ENCODE assay signal across 8 cellular contexts in genomic region chr17:4710693-4711634, GRCh38. TPM values are rescaled to one million over a fixed set of nuclear protein-coding genes. Genes with fewer than 3 reads are reported as not detected.
DNase-seq lines count a peak whose midpoint lies in the region; ATAC-seq and TF ChIP-seq lines count a peak whose summit lies in the region.

No MANE protein-coding gene starts in this region.

- H3K79me2 ChIP-seq in neural cell (replicated peaks; ENCODE audit: insufficient read depth, low read length) = peaks cover 10% of the 10 kb centered on the region

- POLR2A ChIA-PET in activated CD8-positive, alpha-beta T cell treated with anti-CD3 and anti-CD28 coated beads for 36 hours (lab: Charles Lee) = interaction anchor here (0.6 to 2.7 kb wide), 11 partner anchors 8 to 229 kb away, joined by 3 to 17 read pairs (median 5); partner anchors contain the start of genes MED11, PELP1, RNF167 and SLC25A11

- H3K4me1 Mint-ChIP-seq in activated CD8-positive, alpha-beta T cell treated with anti-CD3 and anti-CD28 coated beads for 36 hours (ENCODE audit: low read depth) = peaks cover 47% of the 10 kb centered on the region

- H3K27me3 ChIP-seq in neural cell (ENCODE audit: insufficient read depth, low read depth, low read length) (no peaks in the 10 kb centered on the region), aorta (ENCODE audit: control insufficient read depth in 1 of 2, insufficient read depth in 2 of 2, low read length in 1 of 2) (no peaks in the 10 kb centered on the region)

- peak; percentile 6 for TF ChIP-seq POLR2A in GM15510 (IDR thresholded peaks at IDR 0.05; ENCODE audit: borderline replicate concordance, extremely low read depth, insufficient read length)

- peaks cover 32% of the 10 kb centered on the region for H3K36me3 Mint-ChIP-seq in activated CD8-positive, alpha-beta T cell treated with anti-CD3 and anti-CD28 coated beads for 36 hours (ENCODE audit: low read depth)

- H3K9me3 Mint-ChIP-seq in activated CD8-positive, alpha-beta T cell treated with anti-CD3 and anti-CD28 coated beads for 36 hours = no peaks in the 10 kb centered on the region

- no peak for TF ChIP-seq CTCF in activated CD8-positive, alpha-beta T cell treated with anti-CD3 and anti-CD28 coated beads for 36 hours (IDR thresholded peaks at IDR 0.05)
- TF ChIP-seq CTCF in epithelial cell of esophagus (IDR thresholded peaks at IDR 0.05; ENCODE audit: insufficient read depth, low read depth, low read length, missing control alignments) = no peak
- no peak for TF ChIP-seq CTCF in neural cell (IDR thresholded peaks at IDR 0.05; ENCODE audit: poor library complexity, severe bottlenecking)

- peak overlapping the region; percentile 94 for H3K4me2 ChIP-seq in neural cell (ENCODE audit: low read length)

- H3K9me3 ChIP-seq in neural cell (ENCODE audit: low read length) (no peaks in the 10 kb centered on the region), aorta (ENCODE audit: control insufficient read depth, low read length) (no peaks in the 10 kb centered on the region)

- H3K9me2 ChIP-seq in neural cell (ENCODE audit: insufficient read depth, low read length) = no peaks in the 10 kb centered on the region

- WGBS in aorta, 2 donors = 12 to 13% methylated on average over 51 to 57 of the region's 57 CpGs

- H3K9ac ChIP-seq in neural cell (ENCODE audit: low read length) = peak overlapping the region; percentile 91

- TF ChIP-seq EP300 in neural cell (conservative IDR thresholded peaks at IDR 0.05; ENCODE audit: poor library complexity, severe bottlenecking) = no peak

- no peaks in the 10 kb centered on the region for H4K20me1 ChIP-seq in neural cell (ENCODE audit: insufficient read depth)

- DNase-seq in Kasumi-1 (lab: John Stamatoyannopoulos, UW) (peak; percentile 59 to 64), epithelial cell of esophagus (ENCODE audit: low read depth) (no peak), aorta (peak in 1 of 2 donors; percentile 79), kidney glomerular epithelial cell (lab: John Stamatoyannopoulos, UW) (no peak), islet precursor cell (no peak)
- peak; percentile 67 for DNase-seq in activated CD8-positive, alpha-beta T cell treated with anti-CD3 and anti-CD28 coated beads for 36 hours

- ATAC-seq in activated CD8-positive, alpha-beta T cell treated with anti-CD3 and anti-CD28 coated beads for 36 hours = no peak
- peak; percentile 15 for ATAC-seq in aorta (ENCODE audit: low FRiP score)

- peak overlapping the region; percentile 93 for H3K27ac ChIP-seq in neural cell (ENCODE audit: low read length)
- H3K27ac ChIP-seq in aorta (ENCODE audit: low read depth in 1 of 2, low read length in 2 of 2) = no peak overlapping the region

- CTCF ChIA-PET in activated CD8-positive, alpha-beta T cell treated with anti-CD3 and anti-CD28 coated beads for 36 hours (lab: Charles Lee) = interaction anchor here (0.7 to 2.1 kb wide), 6 partner anchors 9 to 203 kb away, joined by 3 to 13 read pairs (median 4); partner anchors contain the start of gene MED11

- peak overlapping the region; percentile 94 for H3K27ac Mint-ChIP-seq in activated CD8-positive, alpha-beta T cell treated with anti-CD3 and anti-CD28 coated beads for 36 hours

- no peaks in the 10 kb centered on the region for H3K4me1 ChIP-seq in aorta (ENCODE audit: control insufficient read depth in 1 of 2, insufficient read depth in 2 of 2, low read length in 2 of 2)

- H3K4me3 ChIP-seq in epithelial cell of esophagus (ENCODE audit: low read length) (peak overlapping the region; percentile 59), neural cell (ENCODE audit: low read length) (peak overlapping the region; percentile 94), aorta (ENCODE audit: low read length in 2 of 2) (peak overlapping the region; percentile 60)

- H3K36me3 ChIP-seq in neural cell (ENCODE audit: insufficient read depth, low read length) (no peaks in the 10 kb centered on the region), aorta (ENCODE audit: control insufficient read depth in 1 of 2, insufficient read depth in 2 of 2, low read length in 1 of 2) (no peaks in the 10 kb centered on the region)

- peak overlapping the region; percentile 63 for H2AFZ ChIP-seq in neural cell (ENCODE audit: low read depth, low read length)

- no peaks in the 10 kb centered on the region for H3K27me3 Mint-ChIP-seq in activated CD8-positive, alpha-beta T cell treated with anti-CD3 and anti-CD28 coated beads for 36 hours

- no peak for TF ChIP-seq RAD21 in neural cell (conservative IDR thresholded peaks at IDR 0.05)

- intact Hi-C loops in activated CD8-positive, alpha-beta T cell treated with anti-CD3 and anti-CD28 coated beads for 36 hours (cut with micrococcal nuclease) = no loop called here
- intact Hi-C loops in aorta (cut with DNase I) = loop anchor here in 1 of 2 donors (2.0 to 5.0 kb wide), 3 partner anchors 20 to 191 kb away; partner anchors contain the start of genes CHRNE, MED11 and PSMB6

- peak overlapping the region; percentile 98 for H3K4me3 Mint-ChIP-seq in activated CD8-positive, alpha-beta T cell treated with anti-CD3 and anti-CD28 coated beads for 36 hours

- no peaks in the 10 kb centered on the region for H3F3A ChIP-seq in neural cell (ENCODE audit: insufficient read depth, low read length, poor library complexity, severe bottlenecking)

TF ChIP-seq in neural cell, 6 proteins besides CTCF, POLR2A, EP300 and RAD21:
- peak; percentile 14 for TF ChIP-seq MXI1 (conservative IDR thresholded peaks at IDR 0.05; ENCODE audit: poor library complexity, severe bottlenecking)
- peak; percentile 17 for TF ChIP-seq REST (IDR thresholded peaks at IDR 0.05; ENCODE audit: borderline replicate concordance)
- TF ChIP-seq EZH2 (IDR thresholded peaks at IDR 0.05; ENCODE audit: borderline replicate concordance, insufficient read depth, low read length, poor library complexity, severe bottlenecking) = no peak

RNA-seq across cellular contexts. Expression of gene ARRB2, which starts 0.5 kb away (rescaled TPM):
- 100 to 1,000 TPM; 163 to 176 TPM for total RNA-seq in activated CD8-positive, alpha-beta T cell treated with anti-CD3 and anti-CD28 coated beads for 36 hours
- polyA plus RNA-seq in neural cell (28.3 and 34.1 TPM in 2 replicates), aorta (10 to 100 TPM; 23.2 to 55.2 TPM)
- polyA minus RNA-seq in neural cell = 19.7 and 24.7 TPM in 2 replicates
- total RNA-seq in aorta = 100 to 1,000 TPM in 1 of 2 donors, 10 to 100 TPM in 1; 71.8 to 119 TPM

RNA-seq across cellular contexts. Expression of gene PELP1, which starts 7.0 kb away (rescaled TPM):
- 100 to 1,000 TPM; 108 to 117 TPM for total RNA-seq in activated CD8-positive, alpha-beta T cell treated with anti-CD3 and anti-CD28 coated beads for 36 hours
- polyA plus RNA-seq in neural cell = 15.9 and 24.7 TPM in 2 replicates
- polyA minus RNA-seq in neural cell = 62.6 and 63.0 TPM in 2 replicates
- 10 to 100 TPM; 34.6 to 49.4 TPM for total RNA-seq in aorta
- polyA plus RNA-seq in aorta = 10 to 100 TPM; 11.0 to 39.2 TPM

RNA-seq across cellular contexts. Expression of gene MED11, which starts 20.3 kb away (rescaled TPM):
- 10 to 100 TPM; 19.0 to 23.8 TPM for total RNA-seq in activated CD8-positive, alpha-beta T cell treated with anti-CD3 and anti-CD28 coated beads for 36 hours
- 17.2 and 20.5 TPM in 2 replicates for polyA plus RNA-seq in neural cell
- 9.4 and 12.9 TPM in 2 replicates for polyA minus RNA-seq in neural cell
- 10 to 100 TPM in 1 of 2 donors, 1 to 10 TPM in 1; 7.9 to 16.7 TPM for total RNA-seq in aorta
- 10 to 100 TPM; 26.2 to 41.1 TPM for polyA plus RNA-seq in aorta

RNA-seq across cellular contexts. Expression of gene ZMYND15, which starts 28.7 kb away (rescaled TPM):
- not detected for total RNA-seq in activated CD8-positive, alpha-beta T cell treated with anti-CD3 and anti-CD28 coated beads for 36 hours
- polyA plus RNA-seq in neural cell = not detected in 2 replicates
- polyA minus RNA-seq in neural cell = not detected in 2 replicates
- total RNA-seq in aorta = 1 to 10 TPM; 2.1 to 7.7 TPM
- polyA plus RNA-seq in aorta = 1 to 10 TPM in 1 of 2 donors, under 1 TPM in 1; 0.87 to 1.0 TPM

RNA-seq across cellular contexts. Expression of gene CXCL16, which starts 28.8 kb away (rescaled TPM):
- 1 to 10 TPM; 2.0 to 2.5 TPM for total RNA-seq in activated CD8-positive, alpha-beta T cell treated with anti-CD3 and anti-CD28 coated beads for 36 hours
- polyA plus RNA-seq in neural cell (not detected in 2 replicates), aorta (10 to 100 TPM; 11.0 to 33.7 TPM)
- polyA minus RNA-seq in neural cell = not detected in 2 replicates
- 10 to 100 TPM; 35.9 to 64.0 TPM for total RNA-seq in aorta

Comparison
In these comparisons a context has a peak if more than half of its experiments do, and no peak if none do; other contexts are left out.
1. DNase-seq: peak in Kasumi-1 (2 of 2) and activated CD8-positive, alpha-beta T cell treated with anti-CD3 and anti-CD28 coated beads for 36 hours (single experiment); none in epithelial cell of esophagus (single experiment), kidney glomerular epithelial cell (single experiment) and islet precursor cell (single experiment).
2. Peak in every context shown above with its lines, with median percentiles within 50 percentile points of each other: H3K4me3 ChIP-seq.